ENCODE assay signal across 8 cellular contexts in the genomic region with DNA sequence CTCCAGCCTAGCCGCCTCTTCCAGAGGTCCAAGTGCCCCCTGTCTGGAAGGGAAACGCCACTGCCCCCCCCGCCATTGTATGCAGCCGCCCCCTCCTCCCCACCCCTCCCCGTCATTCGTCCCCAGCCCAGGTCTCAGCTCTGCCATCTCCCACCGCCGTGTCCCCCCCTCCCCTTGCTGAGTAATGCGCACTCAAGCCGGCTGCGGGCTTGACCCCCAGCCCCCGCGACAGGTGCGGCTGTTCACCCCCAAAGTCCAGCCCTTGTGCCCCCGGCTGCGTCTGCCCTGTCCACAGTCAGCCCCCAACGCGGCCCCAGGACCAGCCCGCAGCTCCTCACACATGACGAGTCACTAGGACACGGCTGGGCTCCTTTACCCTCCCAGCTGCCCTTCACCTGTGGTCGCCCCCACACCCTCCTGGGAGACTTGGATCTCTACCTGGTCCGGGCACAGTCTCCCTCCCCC.
DNase-seq lines count a peak whose midpoint lies in the region; ATAC-seq lines count a peak whose summit lies in the region.

No MANE protein-coding gene starts in this region.

- peak overlapping the region; percentile 83 for H3K4me3 ChIP-seq in adipocyte (ENCODE audit: low read length)

- no peaks in the 10 kb centered on the region for H3K36me3 Mint-ChIP-seq in stimulated activated naive B cell treated with anti-CD40 and anti-IgM and Interleukin-4, amounts not matched to agents 10 μg/mL and 1 μg/mL and 100 μg/mL, for 72 hours

- H3K9ac ChIP-seq in adipocyte (ENCODE audit: low read length) = peak overlapping the region; percentile 82

- peaks cover 47 to 67% of the 10 kb centered on the region in 2 donors for H3K27me3 Mint-ChIP-seq in stimulated activated naive B cell treated with anti-CD40 and anti-IgM and Interleukin-4, amounts not matched to agents 10 μg/mL and 1 μg/mL and 100 μg/mL, for 72 hours

- no peak overlapping the region for H3K27ac Mint-ChIP-seq in stimulated activated naive B cell treated with anti-CD40 and anti-IgM and Interleukin-4, amounts not matched to agents 10 μg/mL and 1 μg/mL and 100 μg/mL, for 72 hours

- peaks cover 5% of the 10 kb centered on the region for H3K27me3 ChIP-seq in adipocyte (replicated peaks; ENCODE audit: control insufficient read depth, insufficient read depth, low read length)

- no peaks in the 10 kb centered on the region for H3K9me3 ChIP-seq in adipocyte (ENCODE audit: control insufficient read depth, low read length)

- H3K4me3 Mint-ChIP-seq in stimulated activated naive B cell treated with anti-CD40 and anti-IgM and Interleukin-4, amounts not matched to agents 10 μg/mL and 1 μg/mL and 100 μg/mL, for 72 hours = peak overlapping the region; percentile 74 to 79

- DNase-seq in NCI-H2227 (lab: John Stamatoyannopoulos, UW; ENCODE audit: unreplicated experiment) (peak; percentile 47), NCI-H2227 treated with DMSO at 0.1 percent for 48 hours (lab: John Stamatoyannopoulos, UW) (no peak), adipocyte (ENCODE audit: low read depth) (peak; percentile 36), iPS-NIHi7 (ENCODE audit: extremely low spot score) (peak; percentile 36), Kasumi-1 (lab: John Stamatoyannopoulos, UW) (no peak), NCI-H226 (no peak)
- DNase-seq in stimulated activated naive B cell treated with anti-CD40 and anti-IgM and Interleukin-4, amounts not matched to agents 10 μg/mL and 1 μg/mL and 100 μg/mL, for 72 hours = no peak

- no peaks in the 10 kb centered on the region for H3K36me3 ChIP-seq in adipocyte (ENCODE audit: control insufficient read depth, insufficient read depth, low read length, severe bottlenecking)

- H3K9me3 Mint-ChIP-seq in stimulated activated naive B cell treated with anti-CD40 and anti-IgM and Interleukin-4, amounts not matched to agents 10 μg/mL and 1 μg/mL and 100 μg/mL, for 72 hours = no peaks in the 10 kb centered on the region

- ATAC-seq in stimulated activated naive B cell treated with anti-CD40 and anti-IgM and Interleukin-4, amounts not matched to agents 10 μg/mL and 1 μg/mL and 100 μg/mL, for 72 hours (replicated peaks) = no peak
- ATAC-seq in HG02938 (IDR thresholded peaks at IDR 0.05; ENCODE audit: unreplicated experiment) = no peak

- peaks cover 13% of the 10 kb centered on the region for H3K4me1 ChIP-seq in adipocyte (ENCODE audit: control insufficient read depth, insufficient read depth, low read length)

- peaks cover 17 to 41% of the 10 kb centered on the region in 2 donors for H3K4me1 Mint-ChIP-seq in stimulated activated naive B cell treated with anti-CD40 and anti-IgM and Interleukin-4, amounts not matched to agents 10 μg/mL and 1 μg/mL and 100 μg/mL, for 72 hours

Comparison
In these comparisons a context has a peak if more than half of its experiments do, and no peak if none do; other contexts are left out.
1. DNase-seq: peak in NCI-H2227 (single experiment), adipocyte (single experiment) and iPS-NIHi7 (single experiment); none in NCI-H2227 treated with DMSO at 0.1 percent for 48 hours (single experiment), stimulated activated naive B cell treated with anti-CD40 and anti-IgM and Interleukin-4, amounts not matched to agents 10 μg/mL and 1 μg/mL and 100 μg/mL, for 72 hours (single experiment), Kasumi-1 (0 of 2) and NCI-H226 (single experiment).